17 cellular contexts compared by ENCODE assay signal in the genomic region with DNA sequence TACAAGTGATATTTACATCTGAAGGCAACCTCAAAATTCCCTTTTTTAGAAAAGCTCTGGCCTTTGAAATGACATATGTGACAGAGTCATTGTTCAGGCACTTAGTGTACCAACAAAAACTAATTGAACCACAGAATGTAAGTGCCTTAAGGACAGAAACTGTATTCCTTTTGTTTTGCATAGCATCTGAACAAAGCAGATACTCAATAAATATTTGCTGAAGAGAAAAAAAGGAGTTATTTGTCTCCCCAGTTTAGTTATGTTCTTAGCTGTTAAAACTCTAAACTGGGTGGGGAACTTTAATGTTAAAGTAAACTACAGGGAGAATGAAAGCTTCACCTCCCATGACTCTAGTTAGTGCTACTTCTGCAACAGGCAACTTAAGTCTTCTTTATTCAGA. TPM values are rescaled to one million over a fixed set of nuclear protein-coding genes. Genes with fewer than 3 reads are reported as not detected.
A peak's percentile ranks its signal among the peaks of the same experiment; 100 is the strongest.
DNase-seq lines count a peak whose midpoint lies in the region; ATAC-seq and TF ChIP-seq lines count a peak whose summit lies in the region.
"Had no signal": no experiment of that assay in that cellular context is flagged by ENCODE, and none has a peak within 500 bp of the region (broad histone marks: within the 10 kb centered on the region; RNA-seq: fewer than 3 reads in every experiment).

No MANE protein-coding gene starts in this region.

- peak overlapping the region; percentile 35 for H2AK5ac ChIP-seq in H9 (ENCODE audit: insufficient read length, low read length)

- ATAC-seq in mucosa of descending colon: peak; percentile 28
- ATAC-seq: Right ventricle myocardium inferior had no signal

- H4K8ac ChIP-seq in H9 (replicated peaks; ENCODE audit: insufficient read length, low read depth, low read length): no peak overlapping the region

- H3K4ac ChIP-seq in H9 (ENCODE audit: low read depth, low read length): no peak overlapping the region

- TF ChIP-seq CTCF in H9 (conservative IDR thresholded peaks at IDR 0.05) (no peak), mucosa of descending colon (IDR thresholded peaks at IDR 0.05) (no peak), thyroid gland (IDR thresholded peaks at IDR 0.05) (no peak)

- H2BK12ac ChIP-seq in H9 (ENCODE audit: insufficient read length, low read depth, low read length): no peak overlapping the region

- no peak overlapping the region for H4K91ac ChIP-seq in H9 (ENCODE audit: insufficient read length, low read depth, low read length)

- H4K5ac ChIP-seq in H9 (ENCODE audit: insufficient read length, low read depth, low read length): no peak overlapping the region

- no peak overlapping the region for H2BK5ac ChIP-seq in H9 (ENCODE audit: insufficient read length, low read length)

- no peaks in the 10 kb centered on the region for H3K27me3 Mint-ChIP-seq in H9 (ENCODE audit: low read depth)
- H3K27me3 Mint-ChIP-seq: CD4-positive, CD25-positive, alpha-beta regulatory T cell had no signal

- H3K27ac ChIP-seq in H9 (ENCODE audit: insufficient read length, low read depth, low read length) (no peak overlapping the region), thyroid gland (no peak overlapping the region)
- H3K27ac ChIP-seq: KMS-11 had no signal

- H3K9me3 ChIP-seq in H9 (ENCODE audit: control insufficient read depth, low read depth, low read length) (no peaks in the 10 kb centered on the region), mucosa of descending colon (no peaks in the 10 kb centered on the region), thyroid gland (no peaks in the 10 kb centered on the region)

- no peaks in the 10 kb centered on the region for H3K4me1 Mint-ChIP-seq in H9

- H2BK20ac ChIP-seq in H9 (ENCODE audit: low read depth, low read length, poor library complexity, severe bottlenecking): no peak overlapping the region

- H2BK15ac ChIP-seq in H9 (ENCODE audit: low read depth, low read length): no peak overlapping the region

- H3T11ph ChIP-seq in H9 (ENCODE audit: low read length): no peak overlapping the region

- H3K4me3 Mint-ChIP-seq in H9: no peak overlapping the region
- H3K4me3 Mint-ChIP-seq: T-helper 1 cell treated with Interleukin-12 subunit alpha and Interleukin-12 subunit beta and Interleukin-4 antibody, amounts not matched to agents 30 μg/mL and 1 μg/mL, for 36 hours had no signal

- H3K9me3 Mint-ChIP-seq in H9: no peaks in the 10 kb centered on the region
- H3K9me3 Mint-ChIP-seq: T-helper 1 cell treated with Interleukin-12 subunit alpha and Interleukin-12 subunit beta and Interleukin-4 antibody, amounts not matched to agents 30 μg/mL and 1 μg/mL, for 36 hours had no signal

- H3K9ac ChIP-seq in H9 (ENCODE audit: extremely low read depth, insufficient read length, low read length): no peak overlapping the region
- H3K9ac ChIP-seq: KMS-11 had no signal

- H3K4me3 ChIP-seq in mucosa of descending colon: no peak overlapping the region
- no peak overlapping the region for H3K4me3 ChIP-seq in thyroid gland (replicated peaks in 1 of 3)

- H3K23me2 ChIP-seq in H9 (ENCODE audit: insufficient read length, low read depth, low read length, poor library complexity, severe bottlenecking): no peaks in the 10 kb centered on the region

- peak; percentile 1 for DNase-seq in COR-L47 (lab: John Stamatoyannopoulos, UW)
- DNase-seq in H9: no peak
- peak; percentile 70 for DNase-seq in NCI-H69 (lab: John Stamatoyannopoulos, UW)
- DNase-seq in mucosa of descending colon: no peak
- DNase-seq in thyroid gland: no peak
- DNase-seq in effector CD8-positive, alpha-beta T cell (lab: John Stamatoyannopoulos, UW): no peak
- no peak for DNase-seq in ureter (ENCODE audit: low spot score)
- DNase-seq: CD4-positive, CD25-positive, alpha-beta regulatory T cell; GOT3; IMR-90; MV-4-11; NCI-H1105 treated with DMSO at 0.1 percent for 48 hours; NCI-H187 treated with DMSO at 0.1 percent for 48 hours had no signal

- H3K36me3 ChIP-seq in mucosa of descending colon (ENCODE audit: low read depth): no peaks in the 10 kb centered on the region
- no peaks in the 10 kb centered on the region for H3K36me3 ChIP-seq in thyroid gland

- H3K4me1 ChIP-seq in H9 (ENCODE audit: insufficient read depth, low read length) (no peaks in the 10 kb centered on the region), mucosa of descending colon (ENCODE audit: low read depth) (peaks cover 5% of the 10 kb centered on the region), thyroid gland (no peaks in the 10 kb centered on the region)

- H3K36me3 Mint-ChIP-seq in H9 (ENCODE audit: insufficient read depth in 1 of 3, low read depth in 3 of 3): peaks cover 0 to 2% (median 0%) of the 10 kb centered on the region in 3 experiments; a peak in 3 of 7 replicates

- no peaks in the 10 kb centered on the region for H4K20me1 ChIP-seq in H9 (ENCODE audit: control insufficient read depth, insufficient read depth, insufficient read length)

- H2AFZ ChIP-seq in H9 (ENCODE audit: low read length): no peak overlapping the region

- H3K23ac ChIP-seq in H9 (ENCODE audit: insufficient read length, low read depth, low read length): no peak overlapping the region

- H3K18ac ChIP-seq in H9 (ENCODE audit: insufficient read length, low read depth, low read length): no peak overlapping the region

- 0 out of 7 replicates have a peak overlapping the region, but pooled peaks of 1 of the 3 experiments have one; percentile 16 for H3K27ac Mint-ChIP-seq in H9
- H3K27ac Mint-ChIP-seq: T-helper 1 cell treated with Interleukin-12 subunit alpha and Interleukin-12 subunit beta and Interleukin-4 antibody, amounts not matched to agents 30 μg/mL and 1 μg/mL, for 36 hours had no signal

- H3K4me2 ChIP-seq in H9 (ENCODE audit: insufficient read depth, insufficient read length, low read length): no peak overlapping the region
- H3K4me2 ChIP-seq: KMS-11 had no signal

- no peak for TF ChIP-seq POLR2A in thyroid gland (IDR thresholded peaks at IDR 0.05)

- no peak overlapping the region for H3K14ac ChIP-seq in H9 (ENCODE audit: insufficient read depth, low read length)

- H3K79me2 ChIP-seq in H9 (ENCODE audit: insufficient read depth, low read length): no peaks in the 10 kb centered on the region

- H3K27me3 ChIP-seq in H9 (ENCODE audit: insufficient read depth, low read length) (no peaks in the 10 kb centered on the region), thyroid gland (no peaks in the 10 kb centered on the region)

- H3K79me1 ChIP-seq in H9 (ENCODE audit: insufficient read depth, low read depth, low read length, poor library complexity, severe bottlenecking): no peaks in the 10 kb centered on the region

- no peak overlapping the region for H3K56ac ChIP-seq in H9 (ENCODE audit: insufficient read length, low read depth, low read length)

- intact Hi-C loops in mucosa of descending colon (cut with DNase I, micrococcal nuclease) (no loop called here), thyroid gland (cut with DNase I) (no loop called here)

- H2BK120ac ChIP-seq in H9 (ENCODE audit: low read depth, low read length, poor library complexity, severe bottlenecking): no peak overlapping the region

RNA-seq across cellular contexts. Expression of gene KLF5, which starts 56.8 kb away (rescaled TPM):
- 2.0 and 2.2 TPM in 2 replicates for total RNA-seq in H9 (2021)
- total RNA-seq in mucosa of descending colon: 100 to 1,000 TPM; 131 to 401 (median 330) TPM
- 10 to 100 TPM; 15.6 to 37.2 (median 23.6) TPM for total RNA-seq in thyroid gland
- 185 TPM for total RNA-seq in ureter
- total RNA-seq: G401 had no signal

Comparison
In these comparisons a context has a peak if more than half of its experiments do, and no peak if none do; other contexts are left out.
1. DNase-seq: peak in COR-L47 (single experiment) and NCI-H69 (single experiment); none in H9 (single experiment), mucosa of descending colon (0 of 3), thyroid gland (0 of 2), effector CD8-positive, alpha-beta T cell (single experiment) and ureter (single experiment).